Comparison of ENCODE assay signal across 16 cellular contexts in genomic region chr4:16607241-16607640, GRCh38.
A peak's percentile ranks its signal among the peaks of the same experiment; 100 is the strongest.
DNase-seq lines count a peak whose midpoint lies in the region; ATAC-seq and TF ChIP-seq lines count a peak whose summit lies in the region.
"Had no signal": no experiment of that assay in that cellular context is flagged by ENCODE, and none has a peak within 500 bp of the region (broad histone marks: within the 10 kb centered on the region; RNA-seq: fewer than 3 reads in every experiment).

No MANE protein-coding gene starts in this region.

- peak; percentile 17; the same call in 1 of the 3 replicates for ATAC-seq in GM23338
- no peak for ATAC-seq in WTC11
- ATAC-seq in GM19397 (IDR thresholded peaks at IDR 0.05; ENCODE audit: unreplicated experiment), result no peak
- ATAC-seq in left lung, result no peak
- ATAC-seq: HepG2 had no signal

- H3K4me3 Mint-ChIP-seq in GM23338 (no peak overlapping the region), WTC11 (no peak overlapping the region)
- H3K4me3 Mint-ChIP-seq: B cell; CD4-positive, alpha-beta T cell; H9 had no signal

- H3K4me1 Mint-ChIP-seq in GM23338 (peaks cover 45% of the 10 kb centered on the region), WTC11 (peaks cover 55% of the 10 kb centered on the region)
- H3K4me1 Mint-ChIP-seq: B cell had no signal

- H3K4me3 ChIP-seq in AG10803 (ENCODE audit: low read length), result no peak overlapping the region
- H3K4me3 ChIP-seq in GM23338, result no peak overlapping the region
- no peak overlapping the region for H3K4me3 ChIP-seq in left lung

- peak overlapping the region; percentile 41; the same call in 1 of the 2 replicates for H3K4me2 ChIP-seq in GM23338

- no peak overlapping the region for H3K27ac Mint-ChIP-seq in GM23338
- H3K27ac Mint-ChIP-seq in WTC11, result peak overlapping the region; percentile 8; the same call in 1 of the 2 replicates
- H3K27ac Mint-ChIP-seq: B cell; CD4-positive, alpha-beta T cell; H9 had no signal

- DNase-seq in AG10803 (ENCODE audit: low read depth), result peak; percentile 32
- peak; percentile 37 for DNase-seq in GM23338 (ENCODE audit: low spot score)
- no peak for DNase-seq in WTC11 (ENCODE audit: low spot score)
- peak; percentile 42 for DNase-seq in iris pigment epithelial cell (ENCODE audit: low read depth)
- DNase-seq in SKM-1 treated with dmso at 0.1 percent for 144 hours (lab: John Stamatoyannopoulos, UW; ENCODE audit: unreplicated experiment), result no peak
- no peak for DNase-seq in left lung
- DNase-seq in pons (ENCODE audit: low spot score), result no peak
- DNase-seq: C1 segment of cervical spinal cord; Calu3; CD4-positive, alpha-beta T cell; DMS 273 treated with DMSO at 0.1 percent for 48 hours; H9 had no signal

- peaks cover 25% of the 10 kb centered on the region for H3K79me2 ChIP-seq in GM23338 (replicated peaks; ENCODE audit: insufficient read depth)

- H3K27me3 ChIP-seq in GM23338 (ENCODE audit: insufficient read depth), result no peaks in the 10 kb centered on the region
- H3K27me3 ChIP-seq in left lung, result no peaks in the 10 kb centered on the region

- CTCF ChIA-PET in WTC11 (lab: Charles Lee), result no interaction called here

- H3K36me3 ChIP-seq in GM23338 (ENCODE audit: insufficient read depth), result no peaks in the 10 kb centered on the region
- H3K36me3 ChIP-seq in left lung, result no peaks in the 10 kb centered on the region

- 0 out of 2 replicates have a peak overlapping the region, but pooled peaks have one; percentile 51 for H3K27ac ChIP-seq in GM23338 (ENCODE audit: low read depth)
- H3K27ac ChIP-seq in left lung, result no peak overlapping the region
- H3K27ac ChIP-seq: 22Rv1 had no signal

- H3K9me3 Mint-ChIP-seq in GM23338 (no peaks in the 10 kb centered on the region; the same call in 2 of the 3 replicates), WTC11 (0 out of 2 replicates have a peak, but pooled peaks cover 3% of the 10 kb centered on the region)

- H3K9me3 ChIP-seq in left lung, result peaks cover 0 to 7% of the 10 kb centered on the region in 2 donors

- POLR2A ChIA-PET in WTC11 (lab: Charles Lee), result no interaction called here

- H2AFZ ChIP-seq in GM23338, result no peak overlapping the region

- H4K20me1 ChIP-seq in GM23338 (replicated peaks; ENCODE audit: insufficient read depth), result no peaks in the 10 kb centered on the region; the same call in 1 of the 2 replicates

- H3K4me1 ChIP-seq in GM23338 (ENCODE audit: insufficient read depth), result peaks cover 37% of the 10 kb centered on the region
- no peaks in the 10 kb centered on the region for H3K4me1 ChIP-seq in left lung

- TF ChIP-seq CTCF in AG10803 (conservative IDR thresholded peaks at IDR 0.05; ENCODE audit: low read length) (no peak), GM23338 (conservative IDR thresholded peaks at IDR 0.05; ENCODE audit: low read depth in 2 of 2) (no peak), WTC11 (IDR thresholded peaks at IDR 0.05) (no peak), left lung (IDR thresholded peaks at IDR 0.05) (no peak)

- H3K9me2 ChIP-seq in GM23338 (ENCODE audit: insufficient read depth), result peaks cover 10% of the 10 kb centered on the region

- no peaks in the 10 kb centered on the region for H3F3A ChIP-seq in GM23338 (replicated peaks; ENCODE audit: low read depth)

- H3K27me3 Mint-ChIP-seq in GM23338 (ENCODE audit: insufficient read depth, low read depth, poor library complexity) (no peaks in the 10 kb centered on the region), WTC11 (ENCODE audit: low read depth) (no peaks in the 10 kb centered on the region)
- H3K27me3 Mint-ChIP-seq: B cell; CD4-positive, alpha-beta T cell had no signal

- H3K36me3 Mint-ChIP-seq in GM23338 (ENCODE audit: low read depth) (no peaks in the 10 kb centered on the region), WTC11 (no peaks in the 10 kb centered on the region)

- intact Hi-C loops in left lung (cut with DNase I), result no loop called here

TF ChIP-seq in GM23338, 12 proteins besides CTCF, POLR2A, EP300 and RAD21:
- TF ChIP-seq POLR2AphosphoS5 (IDR thresholded peaks at IDR 0.05; ENCODE audit: low read depth) (no peak), NANOG (IDR thresholded peaks at IDR 0.05; ENCODE audit: borderline replicate concordance) (no peak), EZH2 (IDR thresholded peaks at IDR 0.05; ENCODE audit: low read depth, unreplicated experiment) (no peak)

TF ChIP-seq in WTC11, 78 proteins besides CTCF, POLR2A, EP300 and RAD21 (continues in another document):
- TF ChIP-seq ATF1 (CRISPR knock-in tag; IDR thresholded peaks at IDR 0.05), result no peak
- TF ChIP-seq FOXK1 (CRISPR knock-in tag; IDR thresholded peaks at IDR 0.05), result no peak
- no peak for TF ChIP-seq OVOL2 (CRISPR knock-in tag; IDR thresholded peaks at IDR 0.05; ENCODE audit: borderline replicate concordance)
- no peak for TF ChIP-seq ZNF138 (CRISPR knock-in tag; conservative IDR thresholded peaks at IDR 0.05)
- no peak for TF ChIP-seq ATF3 (CRISPR knock-in tag; conservative IDR thresholded peaks at IDR 0.05)
- TF ChIP-seq, protein P1, sequence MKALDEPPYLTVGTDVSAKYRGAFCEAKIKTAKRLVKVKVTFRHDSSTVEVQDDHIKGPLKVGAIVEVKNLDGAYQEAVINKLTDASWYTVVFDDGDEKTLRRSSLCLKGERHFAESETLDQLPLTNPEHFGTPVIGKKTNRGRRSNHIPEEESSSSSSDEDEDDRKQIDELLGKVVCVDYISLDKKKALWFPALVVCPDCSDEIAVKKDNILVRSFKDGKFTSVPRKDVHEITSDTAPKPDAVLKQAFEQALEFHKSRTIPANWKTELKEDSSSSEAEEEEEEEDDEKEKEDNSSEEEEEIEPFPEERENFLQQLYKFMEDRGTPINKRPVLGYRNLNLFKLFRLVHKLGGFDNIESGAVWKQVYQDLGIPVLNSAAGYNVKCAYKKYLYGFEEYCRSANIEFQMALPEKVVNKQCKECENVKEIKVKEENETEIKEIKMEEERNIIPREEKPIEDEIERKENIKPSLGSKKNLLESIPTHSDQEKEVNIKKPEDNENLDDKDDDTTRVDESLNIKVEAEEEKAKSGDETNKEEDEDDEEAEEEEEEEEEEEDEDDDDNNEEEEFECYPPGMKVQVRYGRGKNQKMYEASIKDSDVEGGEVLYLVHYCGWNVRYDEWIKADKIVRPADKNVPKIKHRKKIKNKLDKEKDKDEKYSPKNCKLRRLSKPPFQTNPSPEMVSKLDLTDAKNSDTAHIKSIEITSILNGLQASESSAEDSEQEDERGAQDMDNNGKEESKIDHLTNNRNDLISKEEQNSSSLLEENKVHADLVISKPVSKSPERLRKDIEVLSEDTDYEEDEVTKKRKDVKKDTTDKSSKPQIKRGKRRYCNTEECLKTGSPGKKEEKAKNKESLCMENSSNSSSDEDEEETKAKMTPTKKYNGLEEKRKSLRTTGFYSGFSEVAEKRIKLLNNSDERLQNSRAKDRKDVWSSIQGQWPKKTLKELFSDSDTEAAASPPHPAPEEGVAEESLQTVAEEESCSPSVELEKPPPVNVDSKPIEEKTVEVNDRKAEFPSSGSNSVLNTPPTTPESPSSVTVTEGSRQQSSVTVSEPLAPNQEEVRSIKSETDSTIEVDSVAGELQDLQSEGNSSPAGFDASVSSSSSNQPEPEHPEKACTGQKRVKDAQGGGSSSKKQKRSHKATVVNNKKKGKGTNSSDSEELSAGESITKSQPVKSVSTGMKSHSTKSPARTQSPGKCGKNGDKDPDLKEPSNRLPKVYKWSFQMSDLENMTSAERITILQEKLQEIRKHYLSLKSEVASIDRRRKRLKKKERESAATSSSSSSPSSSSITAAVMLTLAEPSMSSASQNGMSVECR (CRISPR knock-in tag; IDR thresholded peaks at IDR 0.05; ENCODE audit: borderline replicate concordance), result no peak
- TF ChIP-seq ZBTB43 (CRISPR knock-in tag; IDR thresholded peaks at IDR 0.05), result no peak
- no peak for TF ChIP-seq RORB (CRISPR knock-in tag; IDR thresholded peaks at IDR 0.05)
- TF ChIP-seq JUN (CRISPR knock-in tag; IDR thresholded peaks at IDR 0.05), result no peak
- no peak for TF ChIP-seq PRRX2 (CRISPR knock-in tag; IDR thresholded peaks at IDR 0.05)
- no peak for TF ChIP-seq FOXP1 (CRISPR knock-in tag; IDR thresholded peaks at IDR 0.05; ENCODE audit: borderline replicate concordance)
- no peak for TF ChIP-seq ZNF425 (CRISPR knock-in tag; conservative IDR thresholded peaks at IDR 0.05)

Comparison
In these comparisons a context has a peak if more than half of its experiments do, and no peak if none do; other contexts are left out.
1. DNase-seq: peak in AG10803 (single experiment), GM23338 (single experiment) and iris pigment epithelial cell (single experiment); none in WTC11 (single experiment), SKM-1 treated with dmso at 0.1 percent for 144 hours (single experiment), left lung (0 of 2) and pons (single experiment).